In genomic region chr7:107917770-107918651, GRCh38 we compare ENCODE assay signal across 12 cellular contexts. TPM values are rescaled to one million over a fixed set of nuclear protein-coding genes. Genes with fewer than 3 reads are reported as not detected.
DNase-seq lines count a peak whose midpoint lies in the region; ATAC-seq and TF ChIP-seq lines count a peak whose summit lies in the region.
"Had no signal": no experiment of that assay in that cellular context is flagged by ENCODE, and none has a peak within 500 bp of the region (broad histone marks: within the 10 kb centered on the region; RNA-seq: fewer than 3 reads in every experiment).

No MANE protein-coding gene starts in this region.

- peaks cover 15% of the 10 kb centered on the region; the same call in 1 of the 2 replicates for H3K79me2 ChIP-seq in GM23338 (replicated peaks; ENCODE audit: insufficient read depth)

- H3K9me3 Mint-ChIP-seq in brain (no peaks in the 10 kb centered on the region), GM23338 (no peaks in the 10 kb centered on the region)
- H3K9me3 Mint-ChIP-seq: naive thymus-derived CD8-positive, alpha-beta T cell had no signal

- TF ChIP-seq CTCF in brain (conservative IDR thresholded peaks at IDR 0.05) (no peak), GM23338 (conservative IDR thresholded peaks at IDR 0.05; ENCODE audit: low read depth in 2 of 2) (no peak)

- H3K27ac Mint-ChIP-seq in brain (peak overlapping the region in 3 of 5 experiments; percentile 2 to 70 (median 39)), GM23338 (no peak overlapping the region)

- H3K36me3 ChIP-seq in GM23338 (ENCODE audit: insufficient read depth): peaks cover 31% of the 10 kb centered on the region

- H2AFZ ChIP-seq in GM23338: no peak overlapping the region

- 0 out of 2 replicates have a peak, but pooled peaks cover 4% of the 10 kb centered on the region for H4K20me1 ChIP-seq in GM23338 (replicated peaks; ENCODE audit: insufficient read depth)

- H3K27me3 Mint-ChIP-seq in brain: no peaks in the 10 kb centered on the region
- H3K27me3 Mint-ChIP-seq in GM23338 (ENCODE audit: insufficient read depth, low read depth, poor library complexity): no peaks in the 10 kb centered on the region
- H3K27me3 Mint-ChIP-seq: naive thymus-derived CD8-positive, alpha-beta T cell had no signal

- no peak overlapping the region for H3K4me3 ChIP-seq in GM23338

- H3F3A ChIP-seq in GM23338 (replicated peaks; ENCODE audit: low read depth): no peaks in the 10 kb centered on the region

- H3K4me3 Mint-ChIP-seq in brain (no peak overlapping the region), GM23338 (no peak overlapping the region)
- H3K4me3 Mint-ChIP-seq: naive thymus-derived CD8-positive, alpha-beta T cell had no signal

- peaks cover 35% of the 10 kb centered on the region for H3K4me1 Mint-ChIP-seq in brain
- H3K4me1 Mint-ChIP-seq in GM23338: no peaks in the 10 kb centered on the region; the same call in 2 of the 3 replicates

- no peak overlapping the region for H3K27ac ChIP-seq in GM23338 (ENCODE audit: low read depth)

- H3K9me2 ChIP-seq in GM23338 (ENCODE audit: insufficient read depth): no peaks in the 10 kb centered on the region

- DNase-seq in GM03348 (ENCODE audit: low spot score): no peak
- no peak for DNase-seq in NCI-H82 (lab: John Stamatoyannopoulos, UW)
- no peak for DNase-seq in GM23338 (ENCODE audit: low spot score)
- no peak for DNase-seq in NCI-H1436 treated with DMSO at 0.1 percent for 48 hours (lab: John Stamatoyannopoulos, UW)
- DNase-seq: activated CD4-positive, CD25-positive, alpha-beta regulatory T cell; naive thymus-derived CD8-positive, alpha-beta T cell; stimulated activated CD4-positive, alpha-beta T cell treated with anti-CD3 and anti-CD28 coated beads, Interleukin-4, amount 100 ng/mL, for 1 hour; trophoblast cell had no signal

- ATAC-seq in GM18511 (IDR thresholded peaks at IDR 0.05; ENCODE audit: unreplicated experiment) (peak; percentile 82), GM19468 (IDR thresholded peaks at IDR 0.05; ENCODE audit: extremely low read depth, unreplicated experiment) (peak; percentile 44), HG03060 (IDR thresholded peaks at IDR 0.05; ENCODE audit: low read depth, unreplicated experiment) (peak; percentile 57), GM23338 (no peak)
- ATAC-seq: naive thymus-derived CD8-positive, alpha-beta T cell had no signal

- H3K4me2 ChIP-seq in GM23338: no peak overlapping the region

- H3K27me3 ChIP-seq in GM23338 (ENCODE audit: insufficient read depth): no peaks in the 10 kb centered on the region

- no peaks in the 10 kb centered on the region for H3K4me1 ChIP-seq in GM23338 (ENCODE audit: insufficient read depth)

- H3K36me3 Mint-ChIP-seq in brain (peaks cover 90% of the 10 kb centered on the region), GM23338 (ENCODE audit: low read depth) (peaks cover 61% of the 10 kb centered on the region)

TF ChIP-seq in GM23338, 12 proteins besides CTCF, POLR2A, EP300 and RAD21:
- TF ChIP-seq ETS1 (IDR thresholded peaks at IDR 0.05): no peak
- no peak for TF ChIP-seq CREB1 (CRISPR knock-in tag; IDR thresholded peaks at IDR 0.05; ENCODE audit: low read depth)
- no peak for TF ChIP-seq JUNB (IDR thresholded peaks at IDR 0.05; ENCODE audit: unreplicated experiment)
- no peak for TF ChIP-seq POLR2AphosphoS5 (IDR thresholded peaks at IDR 0.05; ENCODE audit: low read depth)
- no peak for TF ChIP-seq EZH2 (IDR thresholded peaks at IDR 0.05; ENCODE audit: low read depth, unreplicated experiment)

RNA-seq across cellular contexts. Expression of gene DLD, which starts 27.0 kb away (rescaled TPM):
- polyA plus RNA-seq in brain (ENCODE audit: insufficient read depth, low read depth, low replicate concordance) (43.7 TPM), GM23338 (2016; fragmentation: Nextera tagmentation; extraction: Ambion mirVana) (28.8 and 38.1 TPM in 2 replicates)
- 68.6 and 76.2 TPM in 2 replicates for total RNA-seq in GM23338 (2014; rRNA removed; shearing (Covaris generic))
